Comparison of ENCODE assay signal across 37 cellular contexts in the genomic region with DNA sequence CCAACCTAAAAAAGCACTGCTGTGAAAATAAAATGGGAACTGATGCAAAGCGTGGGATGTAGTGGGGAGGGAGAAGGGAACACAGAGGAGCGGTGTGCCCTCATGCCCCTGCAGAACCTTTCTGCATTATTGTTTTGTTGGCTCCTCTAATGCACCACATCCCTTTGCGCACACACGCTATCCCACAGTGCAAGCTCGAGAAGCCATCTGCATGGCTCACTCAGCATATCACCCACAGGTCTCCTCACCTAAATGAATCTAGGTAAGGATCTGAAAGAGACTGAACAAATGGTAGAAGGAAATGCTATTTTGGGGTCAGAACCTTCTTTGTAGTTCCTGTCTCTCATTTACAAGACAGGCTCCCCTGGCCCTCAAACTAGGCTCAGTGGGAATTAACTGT.
"Had no signal": no experiment of that assay in that cellular context is flagged by ENCODE, and none has a peak within 500 bp of the region (broad histone marks: within the 10 kb centered on the region; RNA-seq: fewer than 3 reads in every experiment).

No MANE protein-coding gene starts in this region.

- H3K27me3 ChIP-seq: adrenal gland, body of pancreas, brain microvascular endothelial cell, breast epithelium, cardiac muscle cell had no signal

- H3K36me3 ChIP-seq: adrenal gland, brain microvascular endothelial cell, breast epithelium, cardiac muscle cell had no signal

- H3K27me3 Mint-ChIP-seq: activated CD4-positive, alpha-beta memory T cell treated with anti-CD3 and anti-CD28 coated beads for 36 hours had no signal

- FAIRE-seq: astrocyte, TTC549 had no signal

- H3K36me3 Mint-ChIP-seq: activated CD4-positive, alpha-beta memory T cell treated with anti-CD3 and anti-CD28 coated beads for 36 hours; activated naive CD4-positive, alpha-beta T cell treated with anti-CD3 and anti-CD28 coated beads, Interleukin-2, amount 50 U/mL, for 72 hours; activated naive CD8-positive, alpha-beta T cell treated with anti-CD3 and anti-CD28 coated beads for 36 hours had no signal

- H3K4me1 Mint-ChIP-seq: activated B cell treated with CpG ODN at 0.5 μM for 24 hours; activated CD4-positive, alpha-beta T cell treated with anti-CD3 and anti-CD28 coated beads, Interleukin-2, amount 10 ng/mL, durations not matched to agents 24 days and 14 days; activated naive CD8-positive, alpha-beta T cell treated with anti-CD3 and anti-CD28 coated beads for 36 hours; activated T-helper 17 cell treated with anti-CD3 and anti-CD28 coated beads, Interleukin-2, amount 50 U/mL, for 72 hours had no signal

- DNase-seq: activated B cell treated with CpG ODN at 0.5 μM for 24 hours; activated CD4-positive, alpha-beta memory T cell treated with anti-CD3 and anti-CD28 coated beads for 36 hours; activated CD4-positive, alpha-beta T cell treated with anti-CD3 and anti-CD28 coated beads for 4 hours; activated CD4-positive, alpha-beta T cell treated with anti-CD3 and anti-CD28 coated beads, Interleukin-2, amount 10 ng/mL, durations not matched to agents 24 days and 14 days; activated CD4-positive, alpha-beta T cell treated with anti-CD3 and anti-CD28 coated beads, Interleukin-2, amount 50 U/mL, for 1 hour; activated CD4-positive, alpha-beta T cell treated with anti-CD3 and anti-CD28 coated beads, Interleukin-2, amount 50 U/mL, for 4 hours; activated CD4-positive, CD25-positive, alpha-beta regulatory T cell treated with anti-CD3 and anti-CD28 coated beads, Interleukin-2, amount 50 U/mL, for 72 hours; activated CD8-positive, alpha-beta memory T cell treated with anti-CD3 and anti-CD28 coated beads, Interleukin-2, amount 50 U/mL, for 4 hours; activated CD8-positive, alpha-beta T cell treated with anti-CD3 and anti-CD28 coated beads for 36 hours; activated effector memory CD4-positive, alpha-beta T cell treated with anti-CD3 and anti-CD28 coated beads, Interleukin-2, amount 50 U/mL, for 16 hours; activated gamma-delta T cell treated with Interleukin-2 at 50 U/mL for 16 hours; activated naive CD4-positive, alpha-beta T cell; activated naive CD4-positive, alpha-beta T cell treated with anti-CD3 and anti-CD28 coated beads for 36 hours; activated naive CD4-positive, alpha-beta T cell treated with anti-CD3 and anti-CD28 coated beads, Interleukin-2, amount 50 U/mL, for 16 hours; activated naive CD8-positive, alpha-beta T cell treated with anti-CD3 and anti-CD28 coated beads for 36 hours; activated T-cell treated with anti-CD3 and anti-CD28 coated beads for 4 hours; activated T-cell treated with anti-CD3 and anti-CD28 coated beads, Interleukin-2, amount 50 U/mL, for 1 hour; activated T-cell treated with anti-CD3 and anti-CD28 coated beads, Interleukin-2, amount 50 U/mL, for 4 hours; activated T-cell treated with anti-CD3 and anti-CD28 coated beads, Interleukin-2, amount 50 U/mL, for 72 hours; adrenal gland; amniotic stem cell; aorta; body of pancreas; brain microvascular endothelial cell; central memory CD4-positive, alpha-beta T cell; T-helper 1 cell; T-helper 2 cell; T-helper 9 cell had no signal

- ATAC-seq: activated CD8-positive, alpha-beta T cell treated with anti-CD3 and anti-CD28 coated beads for 36 hours; activated naive CD4-positive, alpha-beta T cell treated with anti-CD3 and anti-CD28 coated beads, Interleukin-2, amount 50 U/mL, for 72 hours; activated T-cell treated with anti-CD3 and anti-CD28 coated beads, Interleukin-2, amount 50 U/mL, for 4 hours; activated T-cell treated with anti-CD3 and anti-CD28 coated beads, Interleukin-2, amount 50 U/mL, for 72 hours; activated T-helper 17 cell treated with anti-CD3 and anti-CD28 coated beads, Interleukin-2, amount 50 U/mL, for 72 hours; body of pancreas had no signal

- H3K27ac Mint-ChIP-seq: activated B cell treated with CpG ODN at 0.5 μM for 24 hours; activated CD4-positive, alpha-beta memory T cell treated with anti-CD3 and anti-CD28 coated beads for 36 hours; activated CD4-positive, alpha-beta T cell treated with anti-CD3 and anti-CD28 coated beads, Interleukin-2, amount 10 ng/mL, durations not matched to agents 24 days and 14 days; activated CD8-positive, alpha-beta T cell treated with anti-CD3 and anti-CD28 coated beads for 36 hours; activated naive CD4-positive, alpha-beta T cell treated with anti-CD3 and anti-CD28 coated beads for 36 hours; activated naive CD4-positive, alpha-beta T cell treated with anti-CD3 and anti-CD28 coated beads, Interleukin-2, amount 50 U/mL, for 72 hours; activated naive CD8-positive, alpha-beta T cell treated with anti-CD3 and anti-CD28 coated beads for 36 hours; activated T-cell treated with anti-CD3 and anti-CD28 coated beads, Interleukin-2, amount 50 U/mL, for 72 hours; activated T-helper 1 cell treated with anti-CD3 and anti-CD28 coated beads, Interleukin-12 subunit alpha, Interleukin-12 subunit beta, Interleukin-2, Interleukin-4 antibody, amounts not matched to agents 30 ng/mL and 10 ng/mL and 1 ng/mL, durations not matched to agents 14 hours and 24 hours and 36 hours; activated T-helper 17 cell treated with anti-CD3 and anti-CD28 coated beads, Interleukin-2, amount 50 U/mL, for 72 hours; T-helper 1 cell treated with Interleukin-12 subunit alpha and Interleukin-12 subunit beta and Interleukin-4 antibody, amounts not matched to agents 30 μg/mL and 1 μg/mL, for 36 hours; T-helper 2 cell treated with Interferon-gamma antibody and Interleukin-4, amounts not matched to agents 5 μg/mL and 100 μg/mL, for 36 hours had no signal

- H3K9me3 Mint-ChIP-seq: activated B cell treated with CpG ODN at 0.5 μM for 24 hours; activated CD4-positive, alpha-beta memory T cell treated with anti-CD3 and anti-CD28 coated beads for 36 hours; activated CD4-positive, alpha-beta T cell treated with anti-CD3 and anti-CD28 coated beads, Interleukin-2, amount 10 ng/mL, durations not matched to agents 24 days and 14 days; activated CD8-positive, alpha-beta T cell treated with anti-CD3 and anti-CD28 coated beads for 36 hours; activated naive CD4-positive, alpha-beta T cell treated with anti-CD3 and anti-CD28 coated beads, Interleukin-2, amount 50 U/mL, for 72 hours; activated naive CD8-positive, alpha-beta T cell treated with anti-CD3 and anti-CD28 coated beads for 36 hours; activated T-cell treated with anti-CD3 and anti-CD28 coated beads, Interleukin-2, amount 50 U/mL, for 4 hours; activated T-cell treated with anti-CD3 and anti-CD28 coated beads, Interleukin-2, amount 50 U/mL, for 72 hours; activated T-helper 1 cell treated with anti-CD3 and anti-CD28 coated beads, Interleukin-12 subunit alpha, Interleukin-12 subunit beta, Interleukin-2, Interleukin-4 antibody, amounts not matched to agents 30 ng/mL and 10 ng/mL and 1 ng/mL, durations not matched to agents 14 hours and 24 hours and 36 hours; activated T-helper 17 cell treated with anti-CD3 and anti-CD28 coated beads, Interleukin-2, amount 50 U/mL, for 72 hours; T-helper 1 cell treated with Interleukin-12 subunit alpha and Interleukin-12 subunit beta and Interleukin-4 antibody, amounts not matched to agents 30 μg/mL and 1 μg/mL, for 36 hours; T-helper 2 cell treated with Interferon-gamma antibody and Interleukin-4, amounts not matched to agents 5 μg/mL and 100 μg/mL, for 36 hours had no signal

- H3K4me3 ChIP-seq: adrenal gland, body of pancreas, breast epithelium, cardiac muscle cell had no signal

- H3K4me3 Mint-ChIP-seq: activated B cell treated with CpG ODN at 0.5 μM for 24 hours; activated CD4-positive, alpha-beta memory T cell treated with anti-CD3 and anti-CD28 coated beads for 36 hours; activated CD4-positive, alpha-beta T cell treated with anti-CD3 and anti-CD28 coated beads, Interleukin-2, amount 10 ng/mL, durations not matched to agents 24 days and 14 days; activated CD8-positive, alpha-beta T cell treated with anti-CD3 and anti-CD28 coated beads for 36 hours; activated naive CD4-positive, alpha-beta T cell treated with anti-CD3 and anti-CD28 coated beads for 36 hours; activated naive CD8-positive, alpha-beta T cell treated with anti-CD3 and anti-CD28 coated beads for 36 hours; activated T-cell treated with anti-CD3 and anti-CD28 coated beads, Interleukin-2, amount 50 U/mL, for 4 hours; activated T-cell treated with anti-CD3 and anti-CD28 coated beads, Interleukin-2, amount 50 U/mL, for 72 hours; activated T-helper 1 cell treated with anti-CD3 and anti-CD28 coated beads, Interleukin-12 subunit alpha, Interleukin-12 subunit beta, Interleukin-2, Interleukin-4 antibody, amounts not matched to agents 30 ng/mL and 10 ng/mL and 1 ng/mL, durations not matched to agents 14 hours and 24 hours and 36 hours; activated T-helper 17 cell treated with anti-CD3 and anti-CD28 coated beads, Interleukin-2, amount 50 U/mL, for 72 hours; T-helper 1 cell treated with Interleukin-12 subunit alpha and Interleukin-12 subunit beta and Interleukin-4 antibody, amounts not matched to agents 30 μg/mL and 1 μg/mL, for 36 hours; T-helper 2 cell treated with Interferon-gamma antibody and Interleukin-4, amounts not matched to agents 5 μg/mL and 100 μg/mL, for 36 hours had no signal
